Comparison of ENCODE assay signal across 8 cellular contexts in genomic region chr19:21328402-21328801, GRCh38. TPM values are rescaled to one million over a fixed set of nuclear protein-coding genes. Genes with fewer than 3 reads are reported as not detected.
DNase-seq lines count a peak whose midpoint lies in the region; ATAC-seq and TF ChIP-seq lines count a peak whose summit lies in the region.

No MANE protein-coding gene starts in this region.

- H3K4me3 ChIP-seq in RWPE2 (ENCODE audit: severe bottlenecking) (peak overlapping the region; percentile 55), epithelial cell of proximal tubule (ENCODE audit: low read depth, low read length) (peak overlapping the region; percentile 90)

- peak overlapping the region; percentile 99 for H3K27ac Mint-ChIP-seq in activated T-cell treated with anti-CD3 and anti-CD28 coated beads, Interleukin-2, amount 50 U/mL, for 24 hours
- H3K27ac Mint-ChIP-seq in nephron progenitor cell: peak overlapping the region; percentile 100

- peaks cover 38% of the 10 kb centered on the region for H3K4me1 Mint-ChIP-seq in activated T-cell treated with anti-CD3 and anti-CD28 coated beads, Interleukin-2, amount 50 U/mL, for 24 hours (ENCODE audit: low read depth)
- H3K4me1 Mint-ChIP-seq in nephron progenitor cell: peaks cover 7% of the 10 kb centered on the region

- H3K27me3 Mint-ChIP-seq in activated T-cell treated with anti-CD3 and anti-CD28 coated beads, Interleukin-2, amount 50 U/mL, for 24 hours: no peaks in the 10 kb centered on the region
- peaks cover 4% of the 10 kb centered on the region for H3K27me3 Mint-ChIP-seq in nephron progenitor cell (ENCODE audit: low read depth, poor library complexity)

- TF ChIP-seq CTCF in RWPE2 (IDR thresholded peaks at IDR 0.05; ENCODE audit: poor library complexity, severe bottlenecking): no peak
- TF ChIP-seq CTCF in epithelial cell of proximal tubule (conservative IDR thresholded peaks at IDR 0.05; ENCODE audit: low read depth, low read length): no peak
- no peak for TF ChIP-seq CTCF in nephron progenitor cell (IDR thresholded peaks at IDR 0.05)

- H3K27ac ChIP-seq in RWPE2 (ENCODE audit: poor library complexity, severe bottlenecking): peak overlapping the region; percentile 67

- no peaks in the 10 kb centered on the region for H3K4me1 ChIP-seq in RWPE2 (ENCODE audit: insufficient read depth, poor library complexity, severe bottlenecking)

- peaks cover 57% of the 10 kb centered on the region for H3K36me3 Mint-ChIP-seq in activated T-cell treated with anti-CD3 and anti-CD28 coated beads, Interleukin-2, amount 50 U/mL, for 24 hours (ENCODE audit: low read depth)
- peaks cover 59% of the 10 kb centered on the region for H3K36me3 Mint-ChIP-seq in nephron progenitor cell (ENCODE audit: low read depth)

- H3K9me3 Mint-ChIP-seq in activated T-cell treated with anti-CD3 and anti-CD28 coated beads, Interleukin-2, amount 50 U/mL, for 24 hours: peaks cover 16% of the 10 kb centered on the region
- H3K9me3 Mint-ChIP-seq in nephron progenitor cell: peaks cover 78% of the 10 kb centered on the region

- ATAC-seq in RWPE2 (ENCODE audit: low read depth): no peak
- no peak for ATAC-seq in HG02571 (IDR thresholded peaks at IDR 0.05; ENCODE audit: unreplicated experiment)

- no peak for DNase-seq in activated T-cell treated with anti-CD3 and anti-CD28 coated beads, Interleukin-2, amount 50 U/mL, for 24 hours
- DNase-seq in activated T-cell treated with anti-CD3 and anti-CD28 coated beads for 4 hours (no peak), RWPE2 (ENCODE audit: low spot score) (no peak), epithelial cell of proximal tubule (ENCODE audit: low read depth) (no peak), nephron progenitor cell (peak; percentile 4), NCI-H1048 (lab: John Stamatoyannopoulos, UW) (no peak)
- no peak for DNase-seq in effector CD8-positive, alpha-beta T cell (lab: John Stamatoyannopoulos, UW)

- peaks cover 9% of the 10 kb centered on the region for H3K36me3 ChIP-seq in RWPE2 (ENCODE audit: low read depth)

- H3K4me3 Mint-ChIP-seq in activated T-cell treated with anti-CD3 and anti-CD28 coated beads, Interleukin-2, amount 50 U/mL, for 24 hours: peak overlapping the region; percentile 99
- H3K4me3 Mint-ChIP-seq in nephron progenitor cell: peak overlapping the region; percentile 100

- peaks cover 2% of the 10 kb centered on the region for H3K9me3 ChIP-seq in RWPE2 (ENCODE audit: severe bottlenecking)

- no peaks in the 10 kb centered on the region for H3K27me3 ChIP-seq in RWPE2 (ENCODE audit: insufficient read depth, poor library complexity, severe bottlenecking)

RNA-seq across cellular contexts. Expression of gene ZNF708, which starts 0.8 kb away (rescaled TPM):
- 2.7 and 9.8 TPM in 2 replicates for total RNA-seq in epithelial cell of proximal tubule

RNA-seq across cellular contexts. Expression of gene ZNF738, which starts 30.4 kb away (rescaled TPM):
- total RNA-seq in epithelial cell of proximal tubule: 15.0 and 17.8 TPM in 2 replicates
